In genomic region chr14:69666698-69667211, GRCh38 we compare ENCODE assay signal across 8 cellular contexts. TPM values are rescaled to one million over a fixed set of nuclear protein-coding genes. Genes with fewer than 3 reads are reported as not detected.
A peak's percentile ranks its signal among the peaks of the same experiment; 100 is the strongest.
DNase-seq lines count a peak whose midpoint lies in the region; ATAC-seq and TF ChIP-seq lines count a peak whose summit lies in the region.

No MANE protein-coding gene starts in this region.

- CTCF ChIA-PET in activated naive CD4-positive, alpha-beta T cell treated with anti-CD3 and anti-CD28 coated beads for 36 hours (lab: Charles Lee) = interaction anchor here (0.7 to 1.3 kb wide), 4 partner anchors 23 to 200 kb away, joined by 3 read pairs; no protein-coding TSS in a partner anchor
- CTCF ChIA-PET in GM10248 (lab: Yijun Ruan, JAX) = no interaction called here

- H3K27ac ChIP-seq in adipose tissue (ENCODE audit: low read depth, low read length) (peak overlapping the region; percentile 22), upper lobe of left lung (peak overlapping the region in 3 of 4 donors; percentile 60 to 80 (median 68))

- no peaks in the 10 kb centered on the region for H3K27me3 Mint-ChIP-seq in activated naive CD4-positive, alpha-beta T cell treated with anti-CD3 and anti-CD28 coated beads for 36 hours (ENCODE audit: low read depth)
- H3K27me3 Mint-ChIP-seq in memory B cell = no peaks in the 10 kb centered on the region

- no peaks in the 10 kb centered on the region for H3K9me3 Mint-ChIP-seq in activated naive CD4-positive, alpha-beta T cell treated with anti-CD3 and anti-CD28 coated beads for 36 hours
- H3K9me3 Mint-ChIP-seq in memory B cell = peaks cover 5% of the 10 kb centered on the region

- peak overlapping the region; percentile 37 for H3K4me3 Mint-ChIP-seq in activated naive CD4-positive, alpha-beta T cell treated with anti-CD3 and anti-CD28 coated beads for 36 hours
- H3K4me3 Mint-ChIP-seq in memory B cell = peak overlapping the region; percentile 76

- peaks cover 93% of the 10 kb centered on the region for H3K4me1 Mint-ChIP-seq in activated naive CD4-positive, alpha-beta T cell treated with anti-CD3 and anti-CD28 coated beads for 36 hours (ENCODE audit: low read depth)
- peaks cover 82% of the 10 kb centered on the region for H3K4me1 Mint-ChIP-seq in memory B cell

- H3K36me3 ChIP-seq in upper lobe of left lung = no peaks in the 10 kb centered on the region

- TF ChIP-seq CTCF in upper lobe of left lung (IDR thresholded peaks at IDR 0.05) = no peak
- TF ChIP-seq CTCF in GM10248 (IDR thresholded peaks at IDR 0.05; ENCODE audit: control extremely low read depth, extremely low read depth, low read depth, missing control alignments) = no peak

- H3K36me3 Mint-ChIP-seq in activated naive CD4-positive, alpha-beta T cell treated with anti-CD3 and anti-CD28 coated beads for 36 hours (ENCODE audit: low read depth) = peaks cover 42% of the 10 kb centered on the region
- H3K36me3 Mint-ChIP-seq in memory B cell = peaks cover 19% of the 10 kb centered on the region

- H3K4me1 ChIP-seq in upper lobe of left lung = peaks cover 77 to 89% (median 82%) of the 10 kb centered on the region in 4 donors

- TF ChIP-seq EP300 in upper lobe of left lung (IDR thresholded peaks at IDR 0.05) = no peak

- H3K27ac Mint-ChIP-seq in activated naive CD4-positive, alpha-beta T cell treated with anti-CD3 and anti-CD28 coated beads for 36 hours = peak overlapping the region; percentile 89
- H3K27ac Mint-ChIP-seq in memory B cell = peak overlapping the region; percentile 86

- intact Hi-C loops in activated naive CD4-positive, alpha-beta T cell treated with anti-CD3 and anti-CD28 coated beads for 36 hours (cut with micrococcal nuclease) = loop anchor here (1.0 kb wide), 1 partner anchor 9 kb away; no protein-coding TSS in a partner anchor

- H3K9me3 ChIP-seq in upper lobe of left lung = no peaks in the 10 kb centered on the region

- POLR2A ChIA-PET in GM10248 (lab: Yijun Ruan, JAX) = no interaction called here

- H3K27me3 ChIP-seq in upper lobe of left lung = no peaks in the 10 kb centered on the region

- no peak for ATAC-seq in memory B cell (ENCODE audit: low read depth)
- peak in 1 of 2 donors; percentile 2 for ATAC-seq in upper lobe of left lung (ENCODE audit: low FRiP score in 2 of 2)

- DNase-seq in activated naive CD4-positive, alpha-beta T cell treated with anti-CD3 and anti-CD28 coated beads for 36 hours = no peak
- no peak for DNase-seq in activated naive CD4-positive, alpha-beta T cell (lab: John Stamatoyannopoulos, UW)
- DNase-seq in memory B cell (ENCODE audit: low spot score in 2 of 2) (no peak), upper lobe of left lung (no peak), GM10248 (ENCODE audit: extremely low spot score) (no peak), HPDE6-E6E7 (ENCODE audit: extremely low spot score) (no peak), 8988T (no peak)

- WGBS in adipose tissue, 3 donors = 67 to 74% (median 68%) methylated on average over 2 of the region's 2 CpGs
- 62 to 63% methylated on average over 2 of the region's 2 CpGs for WGBS in upper lobe of left lung, 2 donors

- no peak overlapping the region for H3K4me3 ChIP-seq in upper lobe of left lung

- no peak for TF ChIP-seq POLR2A in upper lobe of left lung (IDR thresholded peaks at IDR 0.05)

RNA-seq across cellular contexts. Expression of gene SUSD6, which starts 55.4 kb away (rescaled TPM):
- total RNA-seq in activated naive CD4-positive, alpha-beta T cell treated with anti-CD3 and anti-CD28 coated beads for 36 hours = 10 to 100 TPM; 66.6 to 69.7 TPM
- polyA plus RNA-seq in adipose tissue = 10 to 100 TPM in 2 of 3 donors, 1 to 10 TPM in 1; 9.1 to 24.4 (median 10.7) TPM
- total RNA-seq in upper lobe of left lung = 10 to 100 TPM; 63.4 to 90.4 (median 81.6) TPM
